ENCODE assay signal across 8 cellular contexts in genomic region chrX:52959011-52959360, GRCh38. TPM values are rescaled to one million over a fixed set of nuclear protein-coding genes. Genes with fewer than 3 reads are reported as not detected.
A peak's percentile ranks its signal among the peaks of the same experiment; 100 is the strongest.
DNase-seq lines count a peak whose midpoint lies in the region; ATAC-seq, FAIRE-seq and TF ChIP-seq lines count a peak whose summit lies in the region.
"Not testable (repeated sequence)": the region's sequence is repeated elsewhere in the genome, so short reads cannot be mapped to it uniquely, and the experiment has no call there.

No MANE protein-coding gene starts in this region.

- H3K27ac Mint-ChIP-seq in astrocyte (ENCODE audit: unreplicated experiment); stimulated activated naive CD8-positive, alpha-beta T cell treated with anti-CD3 and anti-CD28 coated beads, Interleukin-15, amount 100 ng/mL, for 72 hours: not testable (repeated sequence)

- not testable (repeated sequence) for H3K9me3 Mint-ChIP-seq in astrocyte (ENCODE audit: unreplicated experiment); stimulated activated naive CD8-positive, alpha-beta T cell treated with anti-CD3 and anti-CD28 coated beads, Interleukin-15, amount 100 ng/mL, for 72 hours

- not testable (repeated sequence) for H3K27ac ChIP-seq in astrocyte (ENCODE audit: low read depth, low read length)

- not testable (repeated sequence) for H3K4me1 ChIP-seq in astrocyte (ENCODE audit: insufficient read depth, low read length)

- H3K36me3 Mint-ChIP-seq in astrocyte (ENCODE audit: low read depth, unreplicated experiment), result not testable (repeated sequence)

- not testable (repeated sequence) for H2AFZ ChIP-seq in astrocyte (ENCODE audit: low read depth, low read length)

- H3K4me3 Mint-ChIP-seq in astrocyte (ENCODE audit: unreplicated experiment); stimulated activated naive CD8-positive, alpha-beta T cell treated with anti-CD3 and anti-CD28 coated beads, Interleukin-15, amount 100 ng/mL, for 72 hours: not testable (repeated sequence)

- not testable (repeated sequence) for H3K4me2 ChIP-seq in astrocyte (ENCODE audit: low read length)

- H4K20me1 ChIP-seq in astrocyte (ENCODE audit: insufficient read depth, low read length), result not testable (repeated sequence)

- H3K36me3 ChIP-seq in astrocyte (ENCODE audit: insufficient read depth, low read length), result not testable (repeated sequence)

- FAIRE-seq in astrocyte (lab: Jason Lieb, UNC), result peak; percentile 52

- not testable (repeated sequence) for H3K9ac ChIP-seq in astrocyte (ENCODE audit: low read length)

- H3K79me2 ChIP-seq in astrocyte (ENCODE audit: insufficient read depth, low read length), result not testable (repeated sequence)

- ATAC-seq in GM18511 (IDR thresholded peaks at IDR 0.05; ENCODE audit: unreplicated experiment) (peak; percentile 39), GM19395 (IDR thresholded peaks at IDR 0.05; ENCODE audit: unreplicated experiment) (peak; percentile 39), GM21529 (IDR thresholded peaks at IDR 0.05; ENCODE audit: unreplicated experiment) (peak; percentile 29), HG02798 (IDR thresholded peaks at IDR 0.05; ENCODE audit: poor library complexity, unreplicated experiment) (peak; percentile 15), HG03095 (IDR thresholded peaks at IDR 0.05; ENCODE audit: unreplicated experiment) (peak; percentile 12), HG03521 (IDR thresholded peaks at IDR 0.05; ENCODE audit: unreplicated experiment) (peak; percentile 24)
- ATAC-seq in stimulated activated naive CD8-positive, alpha-beta T cell treated with anti-CD3 and anti-CD28 coated beads, Interleukin-15, amount 100 ng/mL, for 72 hours, result peak; percentile 24

- not testable (repeated sequence) for DNase-seq in astrocyte (ENCODE audit: low read depth); stimulated activated naive CD8-positive, alpha-beta T cell treated with anti-CD3 and anti-CD28 coated beads, Interleukin-15, amount 100 ng/mL, for 72 hours

- not testable (repeated sequence) for H3K4me1 Mint-ChIP-seq in astrocyte (ENCODE audit: low read depth, unreplicated experiment); stimulated activated naive CD8-positive, alpha-beta T cell treated with anti-CD3 and anti-CD28 coated beads, Interleukin-15, amount 100 ng/mL, for 72 hours

- H3K27me3 Mint-ChIP-seq in astrocyte (ENCODE audit: low read depth, unreplicated experiment); stimulated activated naive CD8-positive, alpha-beta T cell treated with anti-CD3 and anti-CD28 coated beads, Interleukin-15, amount 100 ng/mL, for 72 hours: not testable (repeated sequence)

- not testable (repeated sequence) for H3K27me3 ChIP-seq in astrocyte (ENCODE audit: insufficient read depth, low read length)

- H3K9me3 ChIP-seq in astrocyte (ENCODE audit: insufficient read depth, low read depth, low read length), result not testable (repeated sequence)

- TF ChIP-seq CTCF in astrocyte (IDR thresholded peaks at IDR 0.05; ENCODE audit: insufficient read depth, low read depth, low read length), result not testable (repeated sequence)

- not testable (repeated sequence) for H3K4me3 ChIP-seq in astrocyte (ENCODE audit: insufficient read depth, low read depth, low read length)

RNA-seq across cellular contexts. Expression of gene FAM156A, which starts 0.7 kb away (rescaled TPM):
- total RNA-seq in astrocyte, result 24.1 and 24.2 TPM in 2 replicates
